ENCODE assay signal across 24 cellular contexts in genomic region chr6:161313940-161314509, GRCh38. TPM values are rescaled to one million over a fixed set of nuclear protein-coding genes. Genes with fewer than 3 reads are reported as not detected.
DNase-seq lines count a peak whose midpoint lies in the region; ATAC-seq and TF ChIP-seq lines count a peak whose summit lies in the region.
"Had no signal": no experiment of that assay in that cellular context is flagged by ENCODE, and none has a peak within 500 bp of the region (broad histone marks: within the 10 kb centered on the region; RNA-seq: fewer than 3 reads in every experiment).

No MANE protein-coding gene starts in this region.

- peaks cover 6% of the 10 kb centered on the region for H3K4me1 Mint-ChIP-seq in MCF 10A (ENCODE audit: insufficient read depth, unreplicated experiment)
- peaks cover 18% of the 10 kb centered on the region for H3K4me1 Mint-ChIP-seq in endodermal cell
- peaks cover 10% of the 10 kb centered on the region for H3K4me1 Mint-ChIP-seq in nephron progenitor cell
- H3K4me1 Mint-ChIP-seq in activated naive CD4-positive, alpha-beta T cell treated with anti-CD3 and anti-CD28 coated beads, Interleukin-2, amount 10 ng/mL, durations not matched to agents 7 days and 5 days = no peaks in the 10 kb centered on the region
- H3K4me1 Mint-ChIP-seq: B cell had no signal

- no peaks in the 10 kb centered on the region for H3K79me2 ChIP-seq in mammary epithelial cell (ENCODE audit: insufficient read depth, low read length)

- H3K9me3 ChIP-seq in mammary epithelial cell (replicated peaks; ENCODE audit: insufficient read depth, low read length) (peaks cover 15% of the 10 kb centered on the region), endodermal cell (ENCODE audit: control insufficient read depth, low read length) (peaks cover 13% of the 10 kb centered on the region)
- H3K9me3 ChIP-seq: A549 had no signal

- peak overlapping the region; percentile 49 for H3K27ac Mint-ChIP-seq in MCF 10A (ENCODE audit: low read depth, unreplicated experiment)
- peak overlapping the region; percentile 74 for H3K27ac Mint-ChIP-seq in endodermal cell
- peak overlapping the region; percentile 49 for H3K27ac Mint-ChIP-seq in nephron progenitor cell
- no peak overlapping the region for H3K27ac Mint-ChIP-seq in activated naive CD4-positive, alpha-beta T cell treated with anti-CD3 and anti-CD28 coated beads, Interleukin-2, amount 10 ng/mL, durations not matched to agents 7 days and 5 days
- H3K27ac Mint-ChIP-seq: B cell; CD4-positive, alpha-beta T cell; CD8-positive, alpha-beta T cell had no signal

- ATAC-seq in GM21515 (IDR thresholded peaks at IDR 0.05; ENCODE audit: unreplicated experiment) = no peak
- ATAC-seq: A549; CD8-positive, alpha-beta T cell; GM12878 had no signal

- peaks cover 6% of the 10 kb centered on the region for H3K36me3 Mint-ChIP-seq in MCF 10A (ENCODE audit: insufficient read depth, unreplicated experiment)
- H3K36me3 Mint-ChIP-seq in endodermal cell (ENCODE audit: low read depth) = peaks cover 3% of the 10 kb centered on the region
- H3K36me3 Mint-ChIP-seq in nephron progenitor cell (ENCODE audit: low read depth) = no peaks in the 10 kb centered on the region
- H3K36me3 Mint-ChIP-seq in activated naive CD4-positive, alpha-beta T cell treated with anti-CD3 and anti-CD28 coated beads, Interleukin-2, amount 10 ng/mL, durations not matched to agents 7 days and 5 days = no peaks in the 10 kb centered on the region
- H3K36me3 Mint-ChIP-seq: CD8-positive, alpha-beta T cell had no signal

- in situ Hi-C loops in mammary epithelial cell (cut with MboI; ENCODE audit: low sequenced_read_pairs in 2 of 2) = no loop called here

- no peak overlapping the region for H3K4me2 ChIP-seq in mammary epithelial cell (ENCODE audit: insufficient read depth, low read depth, low read length)
- H3K4me2 ChIP-seq: A549; BLaER1 treated with 17β-estradiol and CSF1 and Interleukin-3, amounts not matched to agents 10 nM and 100 nM had no signal

- H3K4me3 Mint-ChIP-seq in MCF 10A (ENCODE audit: unreplicated experiment) = no peak overlapping the region
- no peak overlapping the region for H3K4me3 Mint-ChIP-seq in endodermal cell
- no peak overlapping the region for H3K4me3 Mint-ChIP-seq in nephron progenitor cell
- H3K4me3 Mint-ChIP-seq in activated naive CD4-positive, alpha-beta T cell treated with anti-CD3 and anti-CD28 coated beads, Interleukin-2, amount 10 ng/mL, durations not matched to agents 7 days and 5 days = no peak overlapping the region
- H3K4me3 Mint-ChIP-seq: B cell; CD4-positive, alpha-beta T cell; CD8-positive, alpha-beta T cell had no signal

- POLR2A ChIA-PET in MCF 10A (lab: Yijun Ruan, JAX) = interaction anchor here (0.7 kb wide), 1 partner anchor 32 kb away, joined by 3 read pairs; no protein-coding TSS in a partner anchor

- H4K20me1 ChIP-seq in mammary epithelial cell (ENCODE audit: insufficient read depth, low read length) = no peaks in the 10 kb centered on the region
- H4K20me1 ChIP-seq: BLaER1 treated with 17β-estradiol and CSF1 and Interleukin-3, amounts not matched to agents 10 nM and 100 nM had no signal

- H3K4me1 ChIP-seq in mammary epithelial cell (ENCODE audit: insufficient read depth, low read length) = no peaks in the 10 kb centered on the region
- H3K4me1 ChIP-seq in endodermal cell (ENCODE audit: control insufficient read depth, insufficient read depth, low read length) = no peaks in the 10 kb centered on the region
- H3K4me1 ChIP-seq: A549; BLaER1 treated with 17β-estradiol and CSF1 and Interleukin-3, amounts not matched to agents 10 nM and 100 nM had no signal

- H3K27ac ChIP-seq in mammary epithelial cell (ENCODE audit: insufficient read depth, low read depth, low read length) (no peak overlapping the region), endodermal cell (ENCODE audit: low read depth, low read length) (no peak overlapping the region)
- H3K27ac ChIP-seq: 22Rv1; A549; BLaER1 treated with 17β-estradiol and CSF1 and Interleukin-3, amounts not matched to agents 10 nM and 100 nM; C4-2B had no signal

- no peaks in the 10 kb centered on the region for H3K27me3 Mint-ChIP-seq in MCF 10A (ENCODE audit: insufficient read depth, unreplicated experiment)
- H3K27me3 Mint-ChIP-seq in endodermal cell (ENCODE audit: insufficient read depth) = no peaks in the 10 kb centered on the region
- H3K27me3 Mint-ChIP-seq in nephron progenitor cell (ENCODE audit: low read depth, poor library complexity) = peaks cover 4% of the 10 kb centered on the region
- H3K27me3 Mint-ChIP-seq in activated naive CD4-positive, alpha-beta T cell treated with anti-CD3 and anti-CD28 coated beads, Interleukin-2, amount 10 ng/mL, durations not matched to agents 7 days and 5 days = no peaks in the 10 kb centered on the region
- H3K27me3 Mint-ChIP-seq: B cell; CD4-positive, alpha-beta T cell had no signal

- H3K27me3 ChIP-seq in mammary epithelial cell (ENCODE audit: insufficient read depth, low read length) (no peaks in the 10 kb centered on the region), endodermal cell (ENCODE audit: control insufficient read depth, insufficient read depth, low read length, poor library complexity, severe bottlenecking) (no peaks in the 10 kb centered on the region)
- H3K27me3 ChIP-seq: BLaER1 treated with 17β-estradiol and CSF1 and Interleukin-3, amounts not matched to agents 10 nM and 100 nM had no signal

- no peak overlapping the region for H3K9ac ChIP-seq in mammary epithelial cell (ENCODE audit: insufficient read depth, low read length)
- no peak overlapping the region for H3K9ac ChIP-seq in endodermal cell (ENCODE audit: extremely low read depth, low read length, poor library complexity, severe bottlenecking)
- H3K9ac ChIP-seq: BLaER1 treated with 17β-estradiol and CSF1 and Interleukin-3, amounts not matched to agents 10 nM and 100 nM had no signal

- WGBS in mammary epithelial cell (ENCODE audit: low coverage, missing lambda C conversion rate) = 89% methylated on average over 5 of the region's 6 CpGs
- 83 to 86% methylated on average over 1 to 6 of the region's 6 CpGs for WGBS in endodermal cell (ENCODE audit: insufficient coverage in 1 of 2, insufficient read length in 1 of 2), 2 experiments

- BruUV-seq in MCF 10A (replicated peaks; lab: Mats Ljungman, UMichigan) (no TSS peak), mammary epithelial cell (replicated peaks; lab: Mats Ljungman, UMichigan) (no TSS peak)

- DNase-seq in MCF 10A (ENCODE audit: unreplicated experiment) = no peak
- no peak for DNase-seq in mammary epithelial cell
- DNase-seq in endodermal cell = no peak
- no peak for DNase-seq in nephron progenitor cell
- no peak for DNase-seq in NCI-H1092 (lab: John Stamatoyannopoulos, UW)
- DNase-seq in activated naive CD4-positive, alpha-beta T cell treated with anti-CD3 and anti-CD28 coated beads, Interleukin-2, amount 10 ng/mL, durations not matched to agents 7 days and 5 days = no peak
- DNase-seq: AML-193; CD4-positive, alpha-beta T cell; CD8-positive, alpha-beta T cell; COR-L47; DMS 273 treated with DMSO at 0.1 percent for 48 hours; DMS153; DMS53; DMS79; DND-41; EL; GDM1 had no signal

- peaks cover 14% of the 10 kb centered on the region for H3K9me3 Mint-ChIP-seq in MCF 10A (ENCODE audit: unreplicated experiment)
- H3K9me3 Mint-ChIP-seq in endodermal cell = peaks cover 26% of the 10 kb centered on the region
- H3K9me3 Mint-ChIP-seq in nephron progenitor cell = peaks cover 14% of the 10 kb centered on the region
- no peaks in the 10 kb centered on the region for H3K9me3 Mint-ChIP-seq in activated naive CD4-positive, alpha-beta T cell treated with anti-CD3 and anti-CD28 coated beads, Interleukin-2, amount 10 ng/mL, durations not matched to agents 7 days and 5 days
- H3K9me3 Mint-ChIP-seq: CD8-positive, alpha-beta T cell had no signal

- no peaks in the 10 kb centered on the region for H3K36me3 ChIP-seq in mammary epithelial cell (ENCODE audit: insufficient read depth, low read length)
- no peaks in the 10 kb centered on the region for H3K36me3 ChIP-seq in endodermal cell (ENCODE audit: control insufficient read depth, insufficient read depth, low read length)
- H3K36me3 ChIP-seq: BLaER1 treated with 17β-estradiol and CSF1 and Interleukin-3, amounts not matched to agents 10 nM and 100 nM had no signal

- no peak overlapping the region for H2AFZ ChIP-seq in mammary epithelial cell (ENCODE audit: low read depth, low read length)

- CTCF ChIA-PET in MCF 10A (lab: Yijun Ruan, JAX) = no interaction called here
- CTCF ChIA-PET in mammary epithelial cell (lab: Charles Lee; ENCODE audit: low non-redundant PET) = no interaction called here
- CTCF ChIA-PET in activated naive CD4-positive, alpha-beta T cell treated with anti-CD3 and anti-CD28 coated beads, Interleukin-2, amount 10 ng/mL, durations not matched to agents 7 days and 5 days (lab: Charles Lee) = no interaction called here

- TF ChIP-seq CTCF in MCF 10A (IDR thresholded peaks at IDR 0.05; ENCODE audit: unreplicated experiment) = no peak
- TF ChIP-seq CTCF in mammary epithelial cell (conservative IDR thresholded peaks at IDR 0.05 in 1 of 2, IDR thresholded peaks at IDR 0.05 in 1 of 2; ENCODE audit: extremely low read depth in 1 of 2, insufficient read depth in 1 of 2, low read depth in 1 of 2, low read length in 2 of 2) = no peak
- no peak for TF ChIP-seq CTCF in endodermal cell (conservative IDR thresholded peaks at IDR 0.05)
- no peak for TF ChIP-seq CTCF in nephron progenitor cell (IDR thresholded peaks at IDR 0.05)

- dilution Hi-C loops in mammary epithelial cell (cut with HindIII; ENCODE audit: low sequenced_read_pairs) = no loop called here

- intact Hi-C loops in MCF 10A (cut with micrococcal nuclease) (no loop called here), mammary epithelial cell (cut with micrococcal nuclease) (no loop called here)

- H3K4me3 ChIP-seq in mammary epithelial cell (replicated peaks in 1 of 3; ENCODE audit: insufficient read depth in 1 of 3, low read depth in 2 of 3, low read length in 3 of 3) (no peak overlapping the region), endodermal cell (ENCODE audit: low read length) (no peak overlapping the region)
- H3K4me3 ChIP-seq: A549; BLaER1 treated with 17β-estradiol and CSF1 and Interleukin-3, amounts not matched to agents 10 nM and 100 nM; GM12878 had no signal

RNA-seq across cellular contexts. Expression of gene AGPAT4, which starts 40.2 kb away (rescaled TPM):
- total RNA-seq in MCF 10A (2022) (5.6 and 7.3 TPM in 2 replicates), mammary epithelial cell (10 to 100 TPM; 12.5 to 15.8 TPM), endodermal cell (10 to 100 TPM; 61.0 to 61.1 TPM)
- 5.6 TPM for polyA plus RNA-seq in mammary epithelial cell
- polyA minus RNA-seq in mammary epithelial cell = 13.2 TPM
- polyA plus RNA-seq in endodermal cell (2013, experiment 1 of 2) = 33.8 TPM
- polyA plus RNA-seq in endodermal cell (2013, experiment 2 of 2) = 30.0 TPM
